In genomic region chr19:39987596-39987995, GRCh38 we compare ENCODE assay signal across 9 cellular contexts. TPM values are rescaled to one million over a fixed set of nuclear protein-coding genes. Genes with fewer than 3 reads are reported as not detected.
"Had no signal": no experiment of that assay in that cellular context is flagged by ENCODE, and none has a peak within 500 bp of the region (broad histone marks: within the 10 kb centered on the region; RNA-seq: fewer than 3 reads in every experiment).

No MANE protein-coding gene starts in this region.

- DNase-seq: GM23248, GOT3, H7, IMR-90, KG1 had no signal

- H3K4me1 ChIP-seq: HAP-1 had no signal

- H3K27ac ChIP-seq: GM23248 had no signal

- H3K4me3 ChIP-seq: GM23248, HAP-1, K562 had no signal

- ATAC-seq: HCT116, K562 had no signal

- FAIRE-seq: HTR-8/SVneo, K562 had no signal

RNA-seq across cellular contexts. Expression of gene FCGBP, which starts 53.2 kb away (rescaled TPM):
- polyA plus RNA-seq: GM23248 had no signal
